In genomic region chr11:129815596-129816461, GRCh38 we compare ENCODE assay signal across 1 cellular context.
A peak's percentile ranks its signal among the peaks of the same experiment; 100 is the strongest.
TF ChIP-seq lines count a peak whose summit lies in the region.

Gene TMEM45B (plus strand): TSS chr11:129815848. CDS start chr11:129852483, 36,635 bp downstream.

TF ChIP-seq in H1, 55 proteins besides CTCF, POLR2A, EP300 and RAD21 (continued from another document):
- peak; percentile 49 for TF ChIP-seq SUZ12 (IDR thresholded peaks at IDR 0.05; ENCODE audit: low read length)
- TF ChIP-seq FOSL1 (IDR thresholded peaks at IDR 0.05; ENCODE audit: insufficient read depth, low read depth, low read length): no peak
- no peak for TF ChIP-seq JUN (IDR thresholded peaks at IDR 0.05; ENCODE audit: low read depth, low read length)
- TF ChIP-seq, protein P1, sequence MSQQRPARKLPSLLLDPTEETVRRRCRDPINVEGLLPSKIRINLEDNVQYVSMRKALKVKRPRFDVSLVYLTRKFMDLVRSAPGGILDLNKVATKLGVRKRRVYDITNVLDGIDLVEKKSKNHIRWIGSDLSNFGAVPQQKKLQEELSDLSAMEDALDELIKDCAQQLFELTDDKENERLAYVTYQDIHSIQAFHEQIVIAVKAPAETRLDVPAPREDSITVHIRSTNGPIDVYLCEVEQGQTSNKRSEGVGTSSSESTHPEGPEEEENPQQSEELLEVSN (IDR thresholded peaks at IDR 0.05): peak; percentile 77
- TF ChIP-seq EZH2 (IDR thresholded peaks at IDR 0.05; ENCODE audit: low read depth, low read length, severe bottlenecking): peak; percentile 29
